Comparison of ENCODE assay signal across 8 cellular contexts in genomic region chrX:20442597-20442996, GRCh38.
DNase-seq lines count a peak whose midpoint lies in the region; ATAC-seq and TF ChIP-seq lines count a peak whose summit lies in the region.

No MANE protein-coding gene starts in this region.

- H3K27me3 ChIP-seq in AG04450 (ENCODE audit: control insufficient read depth, insufficient read depth, low read length) (no peaks in the 10 kb centered on the region), NT2/D1 (ENCODE audit: insufficient read depth, insufficient read length) (no peaks in the 10 kb centered on the region)

- H3K36me3 Mint-ChIP-seq in naive B cell: no peaks in the 10 kb centered on the region

- H3K9me3 ChIP-seq in AG04450 (ENCODE audit: control insufficient read depth, insufficient read depth, low read length): no peaks in the 10 kb centered on the region
- no peaks in the 10 kb centered on the region for H3K9me3 ChIP-seq in NT2/D1 (ENCODE audit: insufficient read depth, low read length)

- CTCF ChIA-PET in AG04450 (lab: Charles Lee): no interaction called here

- H3K36me3 ChIP-seq in NT2/D1 (ENCODE audit: insufficient read depth, insufficient read length, low read length): no peaks in the 10 kb centered on the region

- no peak overlapping the region for H3K4me3 Mint-ChIP-seq in naive B cell

- H3K4me1 Mint-ChIP-seq in naive B cell: peaks cover 0 to 5% (median 0%) of the 10 kb centered on the region in 3 donors

- H3K27me3 Mint-ChIP-seq in naive B cell: peaks cover 0 to 11% (median 0%) of the 10 kb centered on the region in 3 donors

- POLR2A ChIA-PET in AG04450 (lab: Yijun Ruan, JAX): no interaction called here

- TF ChIP-seq CTCF in AG04450 (IDR thresholded peaks at IDR 0.05; ENCODE audit: low read depth, low read length): peak; percentile 57

- no peak overlapping the region for H3K4me3 ChIP-seq in AG04450 (ENCODE audit: low read depth, low read length)
- H3K4me3 ChIP-seq in NT2/D1 (ENCODE audit: insufficient read length, low read depth): no peak overlapping the region

- H3K27ac Mint-ChIP-seq in naive B cell: no peak overlapping the region

- ATAC-seq in GM19043 (IDR thresholded peaks at IDR 0.05; ENCODE audit: low read depth, unreplicated experiment): peak; percentile 49
- ATAC-seq in naive B cell (ENCODE audit: low read depth in 2 of 2): peak; percentile 69 to 87

- no peaks in the 10 kb centered on the region for H3K4me1 ChIP-seq in NT2/D1 (ENCODE audit: insufficient read depth, insufficient read length)

- no peak overlapping the region for H3K9ac ChIP-seq in NT2/D1 (ENCODE audit: insufficient read length, low read depth)

- H3K27ac ChIP-seq in AG04450 (ENCODE audit: low read depth, low read length) (no peak overlapping the region), epithelial cell of prostate (no peak overlapping the region)

- H3K9me3 Mint-ChIP-seq in naive B cell: peaks cover 0 to 3% (median 0%) of the 10 kb centered on the region in 7 donors

- DNase-seq in AG04450 (ENCODE audit: low read depth, low spot score) (peak; percentile 41), HuH-7 (ENCODE audit: low spot score) (peak; percentile 12), NT2/D1 (ENCODE audit: low read depth, low spot score) (peak; percentile 84), epithelial cell of prostate (ENCODE audit: low read depth, low spot score) (peak; percentile 39), naive B cell (peak; percentile 69)
- peak; percentile 60 for DNase-seq in activated CD8-positive, alpha-beta memory T cell treated with anti-CD3 and anti-CD28 coated beads, Interleukin-2, amount 50 U/mL, for 1 hour (ENCODE audit: extremely low read depth)
- peak; percentile 67 to 72 for DNase-seq in stimulated activated CD8-positive, alpha-beta memory T cell treated with anti-CD3 and anti-CD28 coated beads, Interleukin-7, amount 100 ng/mL, for 4 hours (ENCODE audit: low read depth in 2 of 2)

Comparison
In these comparisons a context has a peak if more than half of its experiments do, and no peak if none do; other contexts are left out.
1. DNase-seq: peak in every context shown above with its lines; median percentile 84 in NT2/D1; 70 in stimulated activated CD8-positive, alpha-beta memory T cell treated with anti-CD3 and anti-CD28 coated beads, Interleukin-7, amount 100 ng/mL, for 4 hours; 69 in naive B cell; 60 in activated CD8-positive, alpha-beta memory T cell treated with anti-CD3 and anti-CD28 coated beads, Interleukin-2, amount 50 U/mL, for 1 hour; 41 in AG04450; 39 in epithelial cell of prostate; 12 in HuH-7.